Comparison of ENCODE assay signal across 8 cellular contexts in the genomic region with DNA sequence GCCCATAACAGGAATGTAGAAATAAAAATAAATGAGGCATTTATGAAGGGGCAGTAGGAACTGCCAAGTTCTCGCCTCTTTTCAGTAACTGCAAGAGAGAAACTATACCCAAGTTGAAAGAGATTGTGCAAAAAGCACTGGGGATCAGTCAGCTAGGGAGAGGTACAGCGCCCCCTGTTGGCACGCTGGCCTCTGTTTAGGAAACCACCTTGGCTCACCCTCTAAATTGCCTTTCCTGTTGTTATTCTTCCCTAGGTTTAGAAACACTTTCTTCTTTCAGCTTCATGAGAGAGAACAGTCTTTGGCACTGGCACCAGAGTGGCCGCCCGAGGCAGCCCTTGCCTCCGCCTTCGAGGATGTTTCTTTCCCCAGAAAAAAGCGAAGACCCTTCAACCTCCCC.
DNase-seq lines count a peak whose midpoint lies in the region; ATAC-seq and TF ChIP-seq lines count a peak whose summit lies in the region.

No MANE protein-coding gene starts in this region.

- H3K9me3 ChIP-seq in Panc1 (ENCODE audit: control insufficient read depth, insufficient read depth, low read depth, low read length) (no peaks in the 10 kb centered on the region), left ventricle myocardium inferior (replicated peaks) (no peaks in the 10 kb centered on the region)

- DNase-seq in C1 segment of cervical spinal cord (lab: John Stamatoyannopoulos, UW) (peak in 9 of 14 donors; percentile 0 to 47 (median 23)), HFFc6 (peak; percentile 23), Panc1 (ENCODE audit: low read depth, low spot score) (peak; percentile 12), left ventricle myocardium inferior (peak; percentile 75), retinal pigment epithelial cell (ENCODE audit: low read depth) (no peak)
- DNase-seq in activated naive CD4-positive, alpha-beta T cell treated with anti-CD3 and anti-CD28 coated beads for 36 hours: peak; percentile 76

- H3K4me1 ChIP-seq in Panc1 (ENCODE audit: control insufficient read depth, insufficient read depth, low read length) (no peaks in the 10 kb centered on the region), left ventricle myocardium inferior (no peaks in the 10 kb centered on the region)

- H3K4me3 Mint-ChIP-seq in HFFc6: no peak overlapping the region; the same call in 1 of the 2 replicates
- no peak overlapping the region for H3K4me3 Mint-ChIP-seq in activated naive CD4-positive, alpha-beta T cell treated with anti-CD3 and anti-CD28 coated beads for 36 hours

- POLR2A ChIA-PET in Panc1 (lab: Charles Lee): no interaction called here

- no peaks in the 10 kb centered on the region for H3K27me3 ChIP-seq in Panc1 (ENCODE audit: control insufficient read depth, insufficient read depth, low read length)
- no peaks in the 10 kb centered on the region for H3K27me3 ChIP-seq in left ventricle myocardium inferior (ENCODE audit: low read depth)

- intact Hi-C loops in Panc1 (cut with micrococcal nuclease; ENCODE audit: unreplicated experiment) (no loop called here), left ventricle myocardium inferior (cut with micrococcal nuclease) (no loop called here)
- intact Hi-C loops in activated naive CD4-positive, alpha-beta T cell treated with anti-CD3 and anti-CD28 coated beads for 36 hours (cut with micrococcal nuclease): loop anchor here (1.0 to 5.0 kb wide), 3 partner anchors 382 to 485 kb away; no protein-coding TSS in a partner anchor

- H3K27ac Mint-ChIP-seq in HFFc6: no peak overlapping the region
- H3K27ac Mint-ChIP-seq in activated naive CD4-positive, alpha-beta T cell treated with anti-CD3 and anti-CD28 coated beads for 36 hours: no peak overlapping the region

- CTCF ChIA-PET in Panc1 (lab: Charles Lee): no interaction called here
- CTCF ChIA-PET in activated naive CD4-positive, alpha-beta T cell treated with anti-CD3 and anti-CD28 coated beads for 36 hours (lab: Charles Lee): interaction anchor here (0.9 to 1.6 kb wide), 8 partner anchors 10 to 394 kb away, joined by 3 to 4 read pairs (median 3); no protein-coding TSS in a partner anchor

- H3K27ac ChIP-seq in Panc1 (ENCODE audit: low read length) (no peak overlapping the region), left ventricle myocardium inferior (replicated peaks) (no peak overlapping the region)

- BruUV-seq in Panc1 (replicated peaks; lab: Mats Ljungman, UMichigan): no TSS peak

- H3K36me3 ChIP-seq in Panc1 (ENCODE audit: control insufficient read depth, insufficient read depth, low read length) (no peaks in the 10 kb centered on the region), left ventricle myocardium inferior (no peaks in the 10 kb centered on the region)

- ATAC-seq in Panc1 (no peak), HG03378 (IDR thresholded peaks at IDR 0.05; ENCODE audit: unreplicated experiment) (no peak), GM21619 (IDR thresholded peaks at IDR 0.05; ENCODE audit: unreplicated experiment) (no peak)

- no peaks in the 10 kb centered on the region for H3K36me3 Mint-ChIP-seq in HFFc6 (ENCODE audit: low read depth)
- H3K36me3 Mint-ChIP-seq in activated naive CD4-positive, alpha-beta T cell treated with anti-CD3 and anti-CD28 coated beads for 36 hours (ENCODE audit: low read depth): no peaks in the 10 kb centered on the region

- H3K4me3 ChIP-seq in Panc1 (ENCODE audit: low read depth in 2 of 2, low read length in 2 of 2) (no peak overlapping the region), left ventricle myocardium inferior (no peak overlapping the region), retinal pigment epithelial cell (ENCODE audit: low read length) (no peak overlapping the region)

- no peaks in the 10 kb centered on the region for H3K4me1 Mint-ChIP-seq in HFFc6 (ENCODE audit: low read depth)
- H3K4me1 Mint-ChIP-seq in activated naive CD4-positive, alpha-beta T cell treated with anti-CD3 and anti-CD28 coated beads for 36 hours (ENCODE audit: low read depth): no peaks in the 10 kb centered on the region

- in situ Hi-C loops in Panc1 (cut with HindIII; ENCODE audit: low pct_unique_long_range_greater_than_20kb, low sequenced_read_pairs): no loop called here

- H3K9me3 Mint-ChIP-seq in HFFc6: no peaks in the 10 kb centered on the region
- H3K9me3 Mint-ChIP-seq in activated naive CD4-positive, alpha-beta T cell treated with anti-CD3 and anti-CD28 coated beads for 36 hours: no peaks in the 10 kb centered on the region

- TF ChIP-seq CTCF in HFFc6 (IDR thresholded peaks at IDR 0.05): peak; percentile 84
- TF ChIP-seq CTCF in Panc1 (IDR thresholded peaks at IDR 0.05): peak; percentile 65
- TF ChIP-seq CTCF in left ventricle myocardium inferior (IDR thresholded peaks at IDR 0.05; ENCODE audit: borderline replicate concordance): peak; percentile 76
- TF ChIP-seq CTCF in retinal pigment epithelial cell (conservative IDR thresholded peaks at IDR 0.05; ENCODE audit: low read depth, low read length): peak; percentile 68

- peaks cover 7% of the 10 kb centered on the region for H3K27me3 Mint-ChIP-seq in HFFc6 (ENCODE audit: insufficient read depth)
- no peaks in the 10 kb centered on the region for H3K27me3 Mint-ChIP-seq in activated naive CD4-positive, alpha-beta T cell treated with anti-CD3 and anti-CD28 coated beads for 36 hours (ENCODE audit: low read depth)
